26 cellular contexts compared by ENCODE assay signal in the genomic region with DNA sequence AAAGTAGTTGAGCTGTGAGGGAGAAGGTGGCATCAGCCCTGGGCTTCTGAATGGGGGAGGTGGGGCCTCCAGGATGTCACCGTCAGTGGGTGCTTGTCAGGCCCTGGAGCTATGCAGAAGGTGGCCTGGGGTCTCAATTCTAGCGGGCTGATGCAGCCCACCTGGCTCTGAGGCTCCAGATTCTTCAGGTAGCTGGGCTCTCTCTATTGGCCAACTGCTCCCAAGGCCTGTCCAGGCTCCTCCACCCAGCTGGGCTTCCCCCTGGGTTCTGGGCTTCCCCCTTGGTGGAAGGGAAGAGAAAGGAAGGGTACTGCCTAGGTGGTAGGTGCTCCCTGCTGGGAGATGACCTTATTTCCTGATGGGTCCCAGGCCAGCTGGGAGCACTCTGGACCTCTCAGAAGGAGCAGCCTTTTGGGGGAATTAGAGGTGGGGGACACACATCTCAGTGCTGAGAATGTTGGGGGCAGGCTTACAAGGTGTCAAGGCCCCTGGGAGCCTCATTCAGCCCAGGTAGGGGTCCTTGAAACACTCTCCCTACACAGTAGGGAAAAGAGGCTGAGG.
"Had no signal": no experiment of that assay in that cellular context is flagged by ENCODE, and none has a peak within 500 bp of the region (broad histone marks: within the 10 kb centered on the region; RNA-seq: fewer than 3 reads in every experiment).

No MANE protein-coding gene starts in this region.

- H3K27me3 ChIP-seq: neutrophil, ovary, spleen, suprapubic skin, testis, tibial artery, transverse colon had no signal

- ATAC-seq: naive thymus-derived CD8-positive, alpha-beta T cell; psoas muscle; stimulated activated naive CD8-positive, alpha-beta T cell treated with anti-CD3 and anti-CD28 coated beads, Interleukin-15, amount 100 ng/mL, for 72 hours; stimulated activated naive CD8-positive, alpha-beta T cell treated with anti-CD3 and anti-CD28 coated beads, Interleukin-15, Interleukin-2, amounts not matched to agents 100 U/mL and 50 U/mL, for 24 hours had no signal

- H3K9me3 Mint-ChIP-seq: type B pancreatic cell had no signal

- H3K4me1 ChIP-seq: parathyroid adenoma, psoas muscle, spleen, suprapubic skin, testis, tibial artery, transverse colon had no signal

- H3K36me3 Mint-ChIP-seq: naive B cell; naive thymus-derived CD8-positive, alpha-beta T cell; stimulated activated memory B cell treated with anti-CD40 and anti-IgM and Interleukin-4, amounts not matched to agents 10 μg/mL and 1 μg/mL and 100 μg/mL, for 72 hours; type B pancreatic cell had no signal

- DNase-seq: naive B cell; naive thymus-derived CD8-positive, alpha-beta T cell; nephron progenitor cell; ovary; psoas muscle; stimulated activated CD4-positive, alpha-beta T cell treated with anti-CD3 and anti-CD28 coated beads, Interleukin-12 subunit alpha, Interleukin-12 subunit beta, amount 100 ng/mL, for 4 hours; stimulated activated CD4-positive, alpha-beta T cell treated with anti-CD3 and anti-CD28 coated beads, Interleukin-1b, Interleukin-23, amount 100 ng/mL, for 48 hours; stimulated activated CD4-positive, alpha-beta T cell treated with anti-CD3 and anti-CD28 coated beads, Interleukin-4, amount 100 ng/mL, for 1 hour; stimulated activated CD4-positive, alpha-beta T cell treated with anti-CD3 and anti-CD28 coated beads, Interleukin-4, amount 100 ng/mL, for 4 hours; stimulated activated CD8-positive, alpha-beta memory T cell treated with anti-CD3 and anti-CD28 coated beads, Interleukin-4, amount 100 ng/mL, for 48 hours; stimulated activated naive CD4-positive, alpha-beta T cell; stimulated activated naive CD8-positive, alpha-beta T cell treated with anti-CD3 and anti-CD28 coated beads, Interleukin-15, amount 100 ng/mL, for 72 hours; stimulated activated naive CD8-positive, alpha-beta T cell treated with anti-CD3 and anti-CD28 coated beads, Interleukin-15, Interleukin-2, amounts not matched to agents 100 U/mL and 50 U/mL, for 24 hours; transverse colon had no signal

- H3K27ac ChIP-seq: neutrophil, ovary, parathyroid adenoma, psoas muscle, skin epidermis, spleen, suprapubic skin, testis, tibial artery, transverse colon had no signal

- H3K27ac Mint-ChIP-seq: naive B cell; natural killer cell treated with Interleukin-12 subunit alpha and Interleukin-12 subunit beta and Interleukin-15 and Interleukin-18, amount 100 ng/mL, for 72 hours; nephron progenitor cell; progenitor cell of endocrine pancreas; stimulated activated memory B cell treated with anti-CD40 and anti-IgM and Interleukin-4, amounts not matched to agents 10 μg/mL and 1 μg/mL and 100 μg/mL, for 72 hours; stimulated activated naive CD8-positive, alpha-beta T cell treated with anti-CD3 and anti-CD28 coated beads, Interleukin-15, amount 100 ng/mL, for 72 hours; type B pancreatic cell had no signal

- H3K36me3 ChIP-seq: neutrophil, ovary, spleen, suprapubic skin, tibial artery, transverse colon had no signal

- H3K9me3 ChIP-seq: neutrophil, ovary, psoas muscle, suprapubic skin, testis, tibial artery, transverse colon had no signal

- H3K4me3 ChIP-seq: ovary, psoas muscle, skin epidermis, smooth muscle cell, spleen, suprapubic skin, testis, tibial artery, transverse colon had no signal
